In genomic region chr17:6444573-6445335, GRCh38 we compare ENCODE assay signal across 8 cellular contexts. TPM values are rescaled to one million over a fixed set of nuclear protein-coding genes. Genes with fewer than 3 reads are reported as not detected.
DNase-seq lines count a peak whose midpoint lies in the region; ATAC-seq and TF ChIP-seq lines count a peak whose summit lies in the region.

No MANE protein-coding gene starts in this region.

- no peak for TF ChIP-seq EP300 in upper lobe of left lung (IDR thresholded peaks at IDR 0.05)

- H3K9me3 ChIP-seq in mesenchymal stem cell (ENCODE audit: control insufficient read depth, low read length): no peaks in the 10 kb centered on the region
- no peaks in the 10 kb centered on the region for H3K9me3 ChIP-seq in upper lobe of left lung

- H2BK15ac ChIP-seq in mesenchymal stem cell (ENCODE audit: low read depth, poor library complexity, severe bottlenecking): no peak overlapping the region

- no peak overlapping the region for H3K27ac ChIP-seq in mesenchymal stem cell (ENCODE audit: low read length, poor library complexity, severe bottlenecking)
- H3K27ac ChIP-seq in upper lobe of left lung: no peak overlapping the region

- CTCF ChIA-PET in MCF 10A (lab: Yijun Ruan, JAX): interaction anchor here (0.6 to 0.7 kb wide), 3 partner anchors 102 to 983 kb away, joined by 3 read pairs; partner anchors contain the start of gene SLC2A4

- no peak overlapping the region for H2BK5ac ChIP-seq in mesenchymal stem cell (ENCODE audit: low read depth, low read length, poor library complexity, severe bottlenecking)

- intact Hi-C loops in MCF 10A (cut with micrococcal nuclease): no loop called here

- no TSS peak for BruUV-seq in MCF 10A (replicated peaks; lab: Mats Ljungman, UMichigan)

- peak overlapping the region in 1 of 2 experiments; percentile 40 for H3K23ac ChIP-seq in mesenchymal stem cell (ENCODE audit: low read length in 2 of 2)

- H3K14ac ChIP-seq in mesenchymal stem cell (ENCODE audit: low read length in 2 of 2): no peak overlapping the region

- peaks cover 21% of the 10 kb centered on the region for H3K79me1 ChIP-seq in mesenchymal stem cell (replicated peaks; ENCODE audit: low read length, poor library complexity, severe bottlenecking)

- H3K27ac Mint-ChIP-seq in activated naive CD4-positive, alpha-beta T cell treated with anti-CD3 and anti-CD28 coated beads, Interleukin-2, amount 50 U/mL, for 24 hours: peak overlapping the region; percentile 30
- H3K27ac Mint-ChIP-seq in MCF 10A (ENCODE audit: low read depth, unreplicated experiment): peak overlapping the region; percentile 40

- 41% methylated on average over 23 of the region's 36 CpGs for WGBS in mesenchymal stem cell
- 32 to 35% methylated on average over 31 to 36 of the region's 36 CpGs for WGBS in upper lobe of left lung, 2 donors

- H3K27me3 ChIP-seq in mesenchymal stem cell (ENCODE audit: control insufficient read depth in 1 of 2, insufficient read depth in 1 of 2, low read length in 2 of 2) (peaks cover under 1 to 5% of the 10 kb centered on the region in 2 experiments), upper lobe of left lung (no peaks in the 10 kb centered on the region)

- ATAC-seq in upper lobe of left lung (ENCODE audit: low FRiP score in 2 of 2) (no peak), GM19467 (IDR thresholded peaks at IDR 0.05; ENCODE audit: unreplicated experiment) (no peak)

- no peak overlapping the region for H3K18ac ChIP-seq in mesenchymal stem cell (ENCODE audit: low read depth in 1 of 2, low read length in 2 of 2)

- H3K36me3 ChIP-seq in mesenchymal stem cell (ENCODE audit: control insufficient read depth in 1 of 2, insufficient read depth in 2 of 2, low read depth in 1 of 2, low read length in 2 of 2) (peaks cover 0 to 18% of the 10 kb centered on the region in 2 experiments), upper lobe of left lung (no peaks in the 10 kb centered on the region)

- no peaks in the 10 kb centered on the region for H3K36me3 Mint-ChIP-seq in activated naive CD4-positive, alpha-beta T cell treated with anti-CD3 and anti-CD28 coated beads, Interleukin-2, amount 50 U/mL, for 24 hours
- no peaks in the 10 kb centered on the region for H3K36me3 Mint-ChIP-seq in MCF 10A (ENCODE audit: insufficient read depth, unreplicated experiment)

- no peak overlapping the region for H2AFZ ChIP-seq in mesenchymal stem cell (ENCODE audit: low read depth, low read length)

- no peak overlapping the region for H3K4ac ChIP-seq in mesenchymal stem cell (ENCODE audit: low read depth in 1 of 2, low read length in 2 of 2)

- H2BK12ac ChIP-seq in mesenchymal stem cell (ENCODE audit: low read length in 2 of 2): no peak overlapping the region

- POLR2A ChIA-PET in MCF 10A (lab: Yijun Ruan, JAX): interaction anchor here (0.6 to 1.3 kb wide), 5 partner anchors 62 to 1009 kb away, joined by 3 read pairs; partner anchors contain the start of genes DERL2 and MIS12

- H3K4me1 ChIP-seq in mesenchymal stem cell (ENCODE audit: control insufficient read depth, insufficient read depth, low read depth, low read length) (peaks cover 10% of the 10 kb centered on the region), upper lobe of left lung (peaks cover 15 to 22% (median 17%) of the 10 kb centered on the region in 4 donors)

- peak overlapping the region; percentile 96 for H3K4me3 Mint-ChIP-seq in activated naive CD4-positive, alpha-beta T cell treated with anti-CD3 and anti-CD28 coated beads, Interleukin-2, amount 50 U/mL, for 24 hours
- peak overlapping the region; percentile 78 for H3K4me3 Mint-ChIP-seq in MCF 10A (ENCODE audit: unreplicated experiment)

- TF ChIP-seq POLR2A in upper lobe of left lung (IDR thresholded peaks at IDR 0.05): no peak

- H3K4me3 ChIP-seq in mesenchymal stem cell (ENCODE audit: insufficient read depth in 1 of 2, low read depth in 1 of 2, low read length in 2 of 2) (peak overlapping the region; percentile 56 to 92), upper lobe of left lung (peak overlapping the region; percentile 5 to 63 (median 56))

- no peaks in the 10 kb centered on the region for H3K9me3 Mint-ChIP-seq in activated naive CD4-positive, alpha-beta T cell treated with anti-CD3 and anti-CD28 coated beads, Interleukin-2, amount 50 U/mL, for 24 hours
- no peaks in the 10 kb centered on the region for H3K9me3 Mint-ChIP-seq in MCF 10A (ENCODE audit: unreplicated experiment)

- no peak overlapping the region for H4K91ac ChIP-seq in mesenchymal stem cell (ENCODE audit: low read length)

- peak overlapping the region; percentile 95 for H3K4me2 ChIP-seq in mesenchymal stem cell (ENCODE audit: low read length, poor library complexity, severe bottlenecking)

- H2BK120ac ChIP-seq in mesenchymal stem cell (ENCODE audit: low read depth, low read length): no peak overlapping the region

- H2AK5ac ChIP-seq in mesenchymal stem cell (ENCODE audit: low read length, severe bottlenecking): no peak overlapping the region

- no peak overlapping the region for H4K8ac ChIP-seq in mesenchymal stem cell (ENCODE audit: low read length)

- TF ChIP-seq CTCF in MCF 10A (IDR thresholded peaks at IDR 0.05; ENCODE audit: unreplicated experiment) (no peak), upper lobe of left lung (IDR thresholded peaks at IDR 0.05) (no peak)

- H3K9ac ChIP-seq in mesenchymal stem cell (ENCODE audit: low read length): peak overlapping the region; percentile 83

- no peaks in the 10 kb centered on the region for H3K27me3 Mint-ChIP-seq in activated naive CD4-positive, alpha-beta T cell treated with anti-CD3 and anti-CD28 coated beads, Interleukin-2, amount 50 U/mL, for 24 hours
- H3K27me3 Mint-ChIP-seq in MCF 10A (ENCODE audit: insufficient read depth, unreplicated experiment): no peaks in the 10 kb centered on the region

- no peak for DNase-seq in activated naive CD4-positive, alpha-beta T cell treated with anti-CD3 and anti-CD28 coated beads, Interleukin-2, amount 50 U/mL, for 16 hours
- DNase-seq in MCF 10A (ENCODE audit: unreplicated experiment): no peak
- no peak for DNase-seq in mesenchymal stem cell
- peak in 1 of 2 donors; percentile 81 for DNase-seq in upper lobe of left lung
- no peak for DNase-seq in NK-92 (lab: John Stamatoyannopoulos, UW; ENCODE audit: unreplicated experiment)
- DNase-seq in NOMO-1 treated with dmso at 0.1 percent for 144 hours (lab: John Stamatoyannopoulos, UW; ENCODE audit: unreplicated experiment): no peak

- peaks cover 14% of the 10 kb centered on the region for H3K4me1 Mint-ChIP-seq in activated naive CD4-positive, alpha-beta T cell treated with anti-CD3 and anti-CD28 coated beads, Interleukin-2, amount 50 U/mL, for 24 hours
- H3K4me1 Mint-ChIP-seq in MCF 10A (ENCODE audit: insufficient read depth, unreplicated experiment): peaks cover 13% of the 10 kb centered on the region

RNA-seq across cellular contexts. Expression of gene PIMREG, which starts 0.5 kb away (rescaled TPM):
- 11.0 and 21.7 TPM in 2 replicates for total RNA-seq in MCF 10A (2022)
- polyA plus RNA-seq in mesenchymal stem cell (2013, experiment 1 of 2): 3.9 TPM
- 3.5 TPM for polyA plus RNA-seq in mesenchymal stem cell (2013, experiment 2 of 2)
- total RNA-seq in upper lobe of left lung: 1 to 10 TPM in 1 of 6 donors, under 1 TPM in 3, not detected in 2; 0.67 to 1.3 (median 0.77) TPM

RNA-seq across cellular contexts. Expression of gene AIPL1, which starts 9.8 kb away (rescaled TPM):
- total RNA-seq in MCF 10A (2022) (not detected in 2 replicates), upper lobe of left lung (not detected)
- not detected for polyA plus RNA-seq in mesenchymal stem cell (2013, experiment 1 of 2)
- polyA plus RNA-seq in mesenchymal stem cell (2013, experiment 2 of 2): not detected
